Comparison of ENCODE assay signal across 1 cellular context in genomic region chr1:112704908-112705627, GRCh38.
TF ChIP-seq lines count a peak whose summit lies in the region.

No MANE protein-coding gene starts in this region.

TF ChIP-seq in K562, 482 proteins besides CTCF, POLR2A, EP300 and RAD21 (continued from another document and continues in another):
- TF ChIP-seq CREB5 (CRISPR knock-in tag; IDR thresholded peaks at IDR 0.05) (0 out of 2 replicates have a peak, but pooled peaks have one; percentile 14), RAD51 (IDR thresholded peaks at IDR 0.05; ENCODE audit: borderline replicate concordance, low read depth) (no peak), ARHGAP35 (IDR thresholded peaks at IDR 0.05; ENCODE audit: partially characterized antibody) (no peak), ZNF778 (CRISPR knock-in tag; IDR thresholded peaks at IDR 0.05) (no peak), TRIM28 (IDR thresholded peaks at IDR 0.05) (peak; percentile 23; the same call in 1 of the 2 replicates), EGR1 (conservative IDR thresholded peaks at IDR 0.05) (peak; percentile 77), SAFB (IDR thresholded peaks at IDR 0.05; ENCODE audit: borderline replicate concordance, low read depth, low read length) (no peak), PTBP1 (IDR thresholded peaks at IDR 0.05; ENCODE audit: low read depth, low read length) (no peak), BRD4 (IDR thresholded peaks at IDR 0.05) (0 out of 2 replicates have a peak, but pooled peaks have one; percentile 73), TGIF2 (CRISPR knock-in tag; IDR thresholded peaks at IDR 0.05) (no peak), CGGBP1 (CRISPR knock-in tag; IDR thresholded peaks at IDR 0.05) (no peak), TFE3 (CRISPR knock-in tag; IDR thresholded peaks at IDR 0.05) (no peak), PHB (CRISPR knock-in tag; IDR thresholded peaks at IDR 0.05) (no peak), ETV5 (CRISPR knock-in tag; IDR thresholded peaks at IDR 0.05; ENCODE audit: low read depth) (peak; percentile 69), SNAPC5 (CRISPR knock-in tag; IDR thresholded peaks at IDR 0.05) (no peak), CBX2 (IDR thresholded peaks at IDR 0.05; ENCODE audit: insufficient read depth, low read length, poor library complexity, severe bottlenecking) (no peak), MAX (CRISPR knock-in tag; IDR thresholded peaks at IDR 0.05) (peak; percentile 98), DACH1 (IDR thresholded peaks at IDR 0.05; ENCODE audit: partially characterized antibody) (no peak), BACH1 (tag; IDR thresholded peaks at IDR 0.05) (no peak; the same call in 1 of the 2 replicates), SIN3A (IDR thresholded peaks at IDR 0.05; ENCODE audit: borderline replicate concordance in 2 of 2, control insufficient read depth in 1 of 2, low read depth in 2 of 2, low read length in 2 of 2) (peak in 1 of 2 experiments; percentile 39; a peak in 1 of 4 replicates), ZBTB49 (CRISPR knock-in tag; IDR thresholded peaks at IDR 0.05; ENCODE audit: borderline replicate concordance) (no peak), ZNF785 (CRISPR knock-in tag; IDR thresholded peaks at IDR 0.05) (no peak), ZNF507 (tag; conservative IDR thresholded peaks at IDR 0.05) (no peak), ZNF398 (CRISPR knock-in tag; IDR thresholded peaks at IDR 0.05) (no peak), RREB1 (CRISPR knock-in tag; IDR thresholded peaks at IDR 0.05) (no peak), MEIS2 (IDR thresholded peaks at IDR 0.05; ENCODE audit: partially characterized antibody) (peak; percentile 76), PKNOX1 (IDR thresholded peaks at IDR 0.05) (peak; percentile 85), ETV1 (tag; conservative IDR thresholded peaks at IDR 0.05; ENCODE audit: low read depth) (peak; percentile 61), ZNF311 (CRISPR knock-in tag; IDR thresholded peaks at IDR 0.05) (no peak), HDAC8 (tag; IDR thresholded peaks at IDR 0.05) (no peak), ESRRA (IDR thresholded peaks at IDR 0.05; ENCODE audit: borderline replicate concordance, low read depth) (peak; percentile 66; the same call in 1 of the 2 replicates), ZNF408 (CRISPR knock-in tag; IDR thresholded peaks at IDR 0.05; ENCODE audit: low read depth) (no peak), ZC3H11A (IDR thresholded peaks at IDR 0.05; ENCODE audit: low read depth, low read length) (no peak), ERF (CRISPR knock-in tag; IDR thresholded peaks at IDR 0.05) (0 out of 2 replicates have a peak, but pooled peaks have one; percentile 28), LEF1 (IDR thresholded peaks at IDR 0.05) (peak; percentile 75; the same call in 1 of the 2 replicates), RBM25 (IDR thresholded peaks at IDR 0.05; ENCODE audit: low read depth, low read length, severe bottlenecking) (no peak), CCNT2 (IDR thresholded peaks at IDR 0.05; ENCODE audit: borderline replicate concordance, extremely low read depth, insufficient read length, low read depth, low read length) (peak; percentile 74), ARNT (IDR thresholded peaks at IDR 0.05) (peak; percentile 24 to 79; a peak in 2 of 4 replicates), ZNF263 (CRISPR knock-in tag; IDR thresholded peaks at IDR 0.05; ENCODE audit: borderline replicate concordance) (no peak; the same call in 1 of the 2 replicates), ZNF175 (CRISPR knock-in tag; IDR thresholded peaks at IDR 0.05; ENCODE audit: low read depth) (no peak), PRPF4 (IDR thresholded peaks at IDR 0.05; ENCODE audit: insufficient read depth, low read depth, low read length, poor library complexity, severe bottlenecking) (no peak), ZNF324 (CRISPR knock-in tag; IDR thresholded peaks at IDR 0.05) (0 out of 2 replicates have a peak, but pooled peaks have one; percentile 4), JUND (IDR thresholded peaks at IDR 0.05; ENCODE audit: borderline replicate concordance, low read depth, low read length) (peak; percentile 65), JUND (tag; IDR thresholded peaks at IDR 0.05; ENCODE audit: borderline replicate concordance, low read depth, low read length) (peak; percentile 66; the same call in 1 of the 3 replicates), DLX4 (CRISPR knock-in tag; IDR thresholded peaks at IDR 0.05) (no peak), ZBED1 (IDR thresholded peaks at IDR 0.05) (peak; percentile 76), IRF9 (tag; IDR thresholded peaks at IDR 0.05) (no peak), MITF (IDR thresholded peaks at IDR 0.05) (0 out of 2 replicates have a peak, but pooled peaks have one; percentile 7), TCF3 (CRISPR knock-in tag; IDR thresholded peaks at IDR 0.05) (no peak)
